ENCODE assay signal across 11 cellular contexts in genomic region chr4:53476232-53477037, GRCh38.
DNase-seq lines count a peak whose midpoint lies in the region; ATAC-seq and TF ChIP-seq lines count a peak whose summit lies in the region.
"Had no signal": no experiment of that assay in that cellular context is flagged by ENCODE, and none has a peak within 500 bp of the region (broad histone marks: within the 10 kb centered on the region; RNA-seq: fewer than 3 reads in every experiment).

No MANE protein-coding gene starts in this region.

- H2BK15ac ChIP-seq in neuronal stem cell (ENCODE audit: low read length), result peak overlapping the region; percentile 88

- H3K9ac ChIP-seq in PC-3 (ENCODE audit: low read length) (no peak overlapping the region), neuronal stem cell (ENCODE audit: low read depth, low read length, poor library complexity) (no peak overlapping the region)

- no CpG with 5 or more reads among the region's 10 CpGs for WGBS in neuronal stem cell (ENCODE audit: extremely low coverage in 2 of 2, insufficient read length in 2 of 2, insufficient replicate concordance in 1 of 2), 2 donors

- H2AK5ac ChIP-seq in neuronal stem cell (ENCODE audit: low read depth, low read length), result no peak overlapping the region

- no peaks in the 10 kb centered on the region for H4K20me1 ChIP-seq in PC-3 (ENCODE audit: low read length)

- H3K14ac ChIP-seq in neuronal stem cell (ENCODE audit: low read length), result no peak overlapping the region

- H3K27ac ChIP-seq in PC-3 (ENCODE audit: low read length), result no peak overlapping the region
- peak overlapping the region; percentile 81 for H3K27ac ChIP-seq in epithelial cell of prostate
- H3K27ac ChIP-seq in neuronal stem cell (replicated peaks; ENCODE audit: low read length), result no peak overlapping the region
- H3K27ac ChIP-seq: SK-N-MC had no signal

- H3K79me1 ChIP-seq in neuronal stem cell (ENCODE audit: low read depth, low read length), result no peaks in the 10 kb centered on the region

- no peak for TF ChIP-seq CTCF in PC-3 (conservative IDR thresholded peaks at IDR 0.05; ENCODE audit: low read depth, low read length)

- no peaks in the 10 kb centered on the region for H3K79me2 ChIP-seq in PC-3 (ENCODE audit: low read length)

- H2BK12ac ChIP-seq in neuronal stem cell (ENCODE audit: low read length), result no peak overlapping the region

- no peak overlapping the region for H3K4me3 ChIP-seq in PC-3 (ENCODE audit: low read length)
- H3K4me3 ChIP-seq in neuronal stem cell (ENCODE audit: low read length in 2 of 2), result no peak overlapping the region
- H3K4me3 ChIP-seq: SK-N-MC had no signal

- no peaks in the 10 kb centered on the region for H3K9me2 ChIP-seq in PC-3 (replicated peaks; ENCODE audit: low read length)

- no peak overlapping the region for H2AFZ ChIP-seq in PC-3 (ENCODE audit: low read length)
- H2AFZ ChIP-seq in neuronal stem cell (ENCODE audit: low read length), result peak overlapping the region; percentile 57

- CTCF ChIA-PET in PC-3 (lab: Charles Lee), result no interaction called here

- intact Hi-C loops in PC-3 (cut with micrococcal nuclease), result loop anchor here (10.0 kb wide), 1 partner anchor 308 kb away; no protein-coding TSS in a partner anchor

- no peak overlapping the region for H4K8ac ChIP-seq in neuronal stem cell (ENCODE audit: low read depth, low read length)

- peak overlapping the region; percentile 70 for H3K18ac ChIP-seq in neuronal stem cell (ENCODE audit: low read length)

- ATAC-seq in PC-3, result no peak
- ATAC-seq: natural killer cell had no signal

- H3K27me3 ChIP-seq in PC-3 (ENCODE audit: low read length) (no peaks in the 10 kb centered on the region), neuronal stem cell (ENCODE audit: control insufficient read depth in 3 of 3, insufficient read depth in 3 of 3, low read depth in 1 of 3, low read length in 3 of 3) (no peaks in the 10 kb centered on the region)

- H4K91ac ChIP-seq in neuronal stem cell (ENCODE audit: low read depth, low read length, poor library complexity), result no peak overlapping the region

- BruUV-seq in PC-3 (replicated peaks; lab: Mats Ljungman, UMichigan), result no TSS peak

- POLR2A ChIA-PET in PC-3 (lab: Charles Lee; ENCODE audit: unreplicated experiment), result no interaction called here

- H3K4ac ChIP-seq in neuronal stem cell (ENCODE audit: low read length), result peak overlapping the region; percentile 29

- H3K36me3 ChIP-seq in PC-3 (ENCODE audit: low read depth, low read length) (no peaks in the 10 kb centered on the region), neuronal stem cell (replicated peaks in 1 of 2; ENCODE audit: control insufficient read depth in 2 of 2, insufficient read depth in 2 of 2, low read length in 2 of 2) (no peaks in the 10 kb centered on the region)

- no peak overlapping the region for H2BK120ac ChIP-seq in neuronal stem cell (ENCODE audit: low read depth, low read length)

- H3K4me1 ChIP-seq in PC-3 (ENCODE audit: insufficient read depth, low read length) (peaks cover 27% of the 10 kb centered on the region), neuronal stem cell (ENCODE audit: control insufficient read depth in 2 of 2, insufficient read depth in 1 of 2, low read depth in 1 of 2, low read length in 2 of 2) (peaks cover 0 to 11% of the 10 kb centered on the region in 2 donors)

- no peak overlapping the region for H3K23ac ChIP-seq in neuronal stem cell (ENCODE audit: low read depth, low read length, poor library complexity)

- peaks cover 9% of the 10 kb centered on the region for H3F3A ChIP-seq in PC-3 (ENCODE audit: low read length, unreplicated experiment)

- DNase-seq in EL, result peak; percentile 96
- DNase-seq in PC-3, result peak; percentile 46
- peak; percentile 87 for DNase-seq in epithelial cell of prostate (ENCODE audit: low read depth, low spot score)
- DNase-seq in neuronal stem cell (ENCODE audit: low spot score), result no peak
- no peak for DNase-seq in GM19240 (ENCODE audit: insufficient read length, low spot score)
- DNase-seq in DMS79 treated with DMSO at 0.1 percent for 48 hours (lab: John Stamatoyannopoulos, UW), result no peak
- DNase-seq in activated naive CD4-positive, alpha-beta T cell treated with Interleukin-2 at 50 U/mL for 16 hours, result no peak
- DNase-seq in RKO (ENCODE audit: low spot score), result no peak
- DNase-seq: natural killer cell, NCI-H187 treated with DMSO at 0.1 percent for 48 hours had no signal

- H3K4me2 ChIP-seq in PC-3 (ENCODE audit: low read length) (no peak overlapping the region), neuronal stem cell (ENCODE audit: insufficient read depth, low read length, poor library complexity, severe bottlenecking) (no peak overlapping the region)

- H3K9me3 ChIP-seq in PC-3 (ENCODE audit: low read length), result no peaks in the 10 kb centered on the region
- H3K9me3 ChIP-seq in neuronal stem cell (replicated peaks in 1 of 2; ENCODE audit: control insufficient read depth in 2 of 2, insufficient read depth in 1 of 2, low read depth in 1 of 2, low read length in 2 of 2), result no peaks in the 10 kb centered on the region

- no peak overlapping the region for H2BK5ac ChIP-seq in neuronal stem cell (ENCODE audit: low read length)

Comparison
In these comparisons a context has a peak if more than half of its experiments do, and no peak if none do; other contexts are left out.
1. DNase-seq: peak in EL (single experiment), PC-3 (single experiment) and epithelial cell of prostate (single experiment); none in neuronal stem cell (single experiment), GM19240 (single experiment), DMS79 treated with DMSO at 0.1 percent for 48 hours (single experiment), activated naive CD4-positive, alpha-beta T cell treated with Interleukin-2 at 50 U/mL for 16 hours (single experiment) and RKO (single experiment).